In the genomic region with DNA sequence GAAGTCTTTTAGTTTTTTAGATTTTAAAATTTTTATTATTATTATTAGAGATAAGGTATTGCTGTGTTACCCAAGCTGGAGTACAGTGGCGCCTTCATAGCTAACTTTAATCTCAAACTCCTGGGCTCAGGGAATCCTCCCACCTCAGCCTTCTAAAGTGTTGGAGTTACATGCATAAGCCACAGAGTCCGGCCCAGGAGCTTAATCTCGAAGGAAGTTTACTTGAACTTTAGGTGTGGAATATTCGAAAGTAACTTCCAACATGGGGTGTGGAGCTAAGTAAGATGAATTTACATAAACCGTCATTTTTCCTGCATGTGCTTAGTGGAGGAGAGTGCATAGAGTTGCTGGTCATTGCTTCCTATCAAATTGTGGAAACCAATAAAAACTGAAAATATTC, we compare ENCODE assay signal across 1 cellular context.
TF ChIP-seq lines count a peak whose summit lies in the region.

No MANE protein-coding gene starts in this region.

TF ChIP-seq in H1, 55 proteins besides CTCF, POLR2A, EP300 and RAD21:
- no peak for TF ChIP-seq ZNF274 (IDR thresholded peaks at IDR 0.05; ENCODE audit: borderline replicate concordance, extremely low read depth, low read length)
- no peak for TF ChIP-seq GTF2F1 (IDR thresholded peaks at IDR 0.05; ENCODE audit: borderline replicate concordance, low read depth, low read length)
- TF ChIP-seq CHD2 (IDR thresholded peaks at IDR 0.05; ENCODE audit: low read length), result no peak
- TF ChIP-seq RBBP5 (IDR thresholded peaks at IDR 0.05; ENCODE audit: borderline replicate concordance, low read depth, low read length), result no peak
- TF ChIP-seq POLR2AphosphoS5 (IDR thresholded peaks at IDR 0.05; ENCODE audit: low read depth, low read length), result no peak
- no peak for TF ChIP-seq EZH2 (IDR thresholded peaks at IDR 0.05; ENCODE audit: low read depth, low read length, severe bottlenecking)
- TF ChIP-seq, protein P1, sequence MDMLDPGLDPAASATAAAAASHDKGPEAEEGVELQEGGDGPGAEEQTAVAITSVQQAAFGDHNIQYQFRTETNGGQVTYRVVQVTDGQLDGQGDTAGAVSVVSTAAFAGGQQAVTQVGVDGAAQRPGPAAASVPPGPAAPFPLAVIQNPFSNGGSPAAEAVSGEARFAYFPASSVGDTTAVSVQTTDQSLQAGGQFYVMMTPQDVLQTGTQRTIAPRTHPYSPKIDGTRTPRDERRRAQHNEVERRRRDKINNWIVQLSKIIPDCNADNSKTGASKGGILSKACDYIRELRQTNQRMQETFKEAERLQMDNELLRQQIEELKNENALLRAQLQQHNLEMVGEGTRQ (IDR thresholded peaks at IDR 0.05; ENCODE audit: low read length), result no peak
- TF ChIP-seq TAF7 (optimal IDR thresholded peaks at IDR 0.05; ENCODE audit: borderline replicate concordance, low read depth, low read length), result no peak
- TF ChIP-seq TBP (IDR thresholded peaks at IDR 0.05; ENCODE audit: low read depth, low read length), result no peak
- no peak for TF ChIP-seq CHD1 (IDR thresholded peaks at IDR 0.05; ENCODE audit: low read depth, low read length)
- TF ChIP-seq FOSL1 (IDR thresholded peaks at IDR 0.05; ENCODE audit: insufficient read depth, low read depth, low read length), result no peak
- TF ChIP-seq PHF8 (conservative IDR thresholded peaks at IDR 0.05; ENCODE audit: low read depth, low read length), result no peak
- TF ChIP-seq CBX8 (IDR thresholded peaks at IDR 0.05; ENCODE audit: borderline replicate concordance, low read depth, low read length), result no peak
- no peak for TF ChIP-seq POU5F1 (IDR thresholded peaks at IDR 0.05; ENCODE audit: low read depth, low read length)
